Comparison of ENCODE assay signal across 39 cellular contexts in genomic region chr1:226440512-226440911, GRCh38.
"Had no signal": no experiment of that assay in that cellular context is flagged by ENCODE, and none has a peak within 500 bp of the region (broad histone marks: within the 10 kb centered on the region; RNA-seq: fewer than 3 reads in every experiment).

No MANE protein-coding gene starts in this region.

- DNase-seq: activated effector memory CD4-positive, alpha-beta T cell treated with anti-CD3 and anti-CD28 coated beads, Interleukin-2, amount 50 U/mL, for 16 hours; activated effector memory CD4-positive, alpha-beta T cell treated with Interleukin-2 at 50 U/mL for 16 hours; activated gamma-delta T cell; activated gamma-delta T cell treated with Interleukin-2 at 50 U/mL for 16 hours; activated naive CD4-positive, alpha-beta T cell; activated naive CD4-positive, alpha-beta T cell treated with anti-CD3 and anti-CD28 coated beads for 36 hours; activated naive CD4-positive, alpha-beta T cell treated with anti-CD3 and anti-CD28 coated beads, Interleukin-2, amount 10 ng/mL, durations not matched to agents 7 days and 5 days; activated naive CD4-positive, alpha-beta T cell treated with anti-CD3 and anti-CD28 coated beads, Interleukin-2, amount 50 U/mL, for 16 hours; activated naive CD4-positive, alpha-beta T cell treated with Interleukin-2 at 50 U/mL for 16 hours; activated naive CD8-positive, alpha-beta T cell treated with anti-CD3 and anti-CD28 coated beads for 36 hours; activated naive CD8-positive, alpha-beta T cell treated with anti-CD3 and anti-CD28 coated beads, Interleukin-2, amount 10 ng/mL, durations not matched to agents 7 days and 5 days; activated naive CD8-positive, alpha-beta T cell treated with anti-CD3 and anti-CD28 coated beads, Interleukin-2, amount 50 U/mL, for 24 hours; activated T-cell treated with anti-CD3 and anti-CD28 coated beads, Interleukin-2, amount 50 U/mL, for 24 hours; activated T-cell treated with anti-CD3 and anti-CD28 coated beads, Interleukin-2, amount 50 U/mL, for 4 hours; activated T-cell treated with anti-CD3 and anti-CD28 coated beads, Interleukin-2, amount 50 U/mL, for 48 hours; activated T-cell treated with anti-CD3 and anti-CD28 coated beads, Interleukin-2, amount 50 U/mL, for 72 hours; adrenal gland; amniotic stem cell; amygdala; anterior cingulate cortex; aorta; body of pancreas; brain microvascular endothelial cell; caudate nucleus; central memory CD4-positive, alpha-beta T cell; cerebellar nuclear complex had no signal

- H3K4me1 ChIP-seq: adrenal gland, ascending aorta, body of pancreas, breast epithelium had no signal

- H3K36me3 ChIP-seq: adrenal gland, ascending aorta, brain microvascular endothelial cell, breast epithelium, cardiac muscle cell had no signal

- FAIRE-seq: astrocyte, bronchial epithelial cell had no signal

- H3K27ac Mint-ChIP-seq: activated naive CD4-positive, alpha-beta T cell treated with anti-CD3 and anti-CD28 coated beads for 36 hours; activated naive CD4-positive, alpha-beta T cell treated with anti-CD3 and anti-CD28 coated beads, Interleukin-2, amount 10 ng/mL, durations not matched to agents 7 days and 5 days; activated naive CD4-positive, alpha-beta T cell treated with anti-CD3 and anti-CD28 coated beads, Interleukin-2, amount 50 U/mL, for 24 hours; activated naive CD4-positive, alpha-beta T cell treated with anti-CD3 and anti-CD28 coated beads, Interleukin-2, amount 50 U/mL, for 72 hours; activated naive CD8-positive, alpha-beta T cell; activated naive CD8-positive, alpha-beta T cell treated with anti-CD3 and anti-CD28 coated beads for 36 hours; activated naive CD8-positive, alpha-beta T cell treated with anti-CD3 and anti-CD28 coated beads, Interleukin-2, amount 10 ng/mL, durations not matched to agents 7 days and 5 days; activated naive CD8-positive, alpha-beta T cell treated with anti-CD3 and anti-CD28 coated beads, Interleukin-2, amount 50 U/mL, for 24 hours; activated T-cell treated with anti-CD3 and anti-CD28 coated beads, Interleukin-2, amount 50 U/mL, for 24 hours; activated T-cell treated with anti-CD3 and anti-CD28 coated beads, Interleukin-2, amount 50 U/mL, for 72 hours; activated T-helper 1 cell treated with anti-CD3 and anti-CD28 coated beads, Interleukin-12 subunit alpha, Interleukin-12 subunit beta, Interleukin-2, Interleukin-4 antibody, amounts not matched to agents 30 ng/mL and 10 ng/mL and 1 ng/mL, durations not matched to agents 14 hours and 24 hours and 36 hours; activated T-helper 17 cell treated with anti-CD3 and anti-CD28 coated beads, Interleukin-2, amount 50 U/mL, for 72 hours; activated T-helper 2 cell treated with anti-CD3 and anti-CD28 coated beads, Interferon-gamma antibody, Interleukin-2, Interleukin-4, amounts not matched to agents 10 μg/mL and 5 μg/mL and 100 μg/mL, durations not matched to agents 14 hours and 24 hours and 36 hours; brain had no signal

- H3K4me1 Mint-ChIP-seq: brain had no signal

- H3K27me3 ChIP-seq: ascending aorta, body of pancreas, brain microvascular endothelial cell, breast epithelium, cardiac muscle cell had no signal

- H3K4me3 ChIP-seq: adrenal gland, ascending aorta, body of pancreas, breast epithelium, cardiac muscle cell had no signal

- H3K27ac ChIP-seq: adrenal gland, ascending aorta, body of pancreas, brain microvascular endothelial cell, breast epithelium, cardiac muscle cell had no signal

- ATAC-seq: activated naive CD4-positive, alpha-beta T cell treated with anti-CD3 and anti-CD28 coated beads, Interleukin-2, amount 50 U/mL, for 72 hours; activated naive CD8-positive, alpha-beta T cell treated with anti-CD3 and anti-CD28 coated beads, Interleukin-2, amount 50 U/mL, for 24 hours; activated T-cell treated with anti-CD3 and anti-CD28 coated beads, Interleukin-2, amount 50 U/mL, for 4 hours; activated T-cell treated with anti-CD3 and anti-CD28 coated beads, Interleukin-2, amount 50 U/mL, for 72 hours; activated T-helper 17 cell treated with anti-CD3 and anti-CD28 coated beads, Interleukin-2, amount 50 U/mL, for 72 hours; body of pancreas had no signal

- H3K36me3 Mint-ChIP-seq: activated naive CD4-positive, alpha-beta T cell treated with anti-CD3 and anti-CD28 coated beads, Interleukin-2, amount 10 ng/mL, durations not matched to agents 7 days and 5 days; activated naive CD4-positive, alpha-beta T cell treated with anti-CD3 and anti-CD28 coated beads, Interleukin-2, amount 50 U/mL, for 24 hours; activated naive CD4-positive, alpha-beta T cell treated with anti-CD3 and anti-CD28 coated beads, Interleukin-2, amount 50 U/mL, for 72 hours; activated naive CD8-positive, alpha-beta T cell treated with anti-CD3 and anti-CD28 coated beads for 36 hours; activated naive CD8-positive, alpha-beta T cell treated with anti-CD3 and anti-CD28 coated beads, Interleukin-2, amount 10 ng/mL, durations not matched to agents 7 days and 5 days; brain had no signal

- H3K4me3 Mint-ChIP-seq: activated naive CD4-positive, alpha-beta T cell treated with anti-CD3 and anti-CD28 coated beads for 36 hours; activated naive CD4-positive, alpha-beta T cell treated with anti-CD3 and anti-CD28 coated beads, Interleukin-2, amount 10 ng/mL, durations not matched to agents 7 days and 5 days; activated naive CD4-positive, alpha-beta T cell treated with anti-CD3 and anti-CD28 coated beads, Interleukin-2, amount 50 U/mL, for 24 hours; activated naive CD8-positive, alpha-beta T cell; activated naive CD8-positive, alpha-beta T cell treated with anti-CD3 and anti-CD28 coated beads for 36 hours; activated naive CD8-positive, alpha-beta T cell treated with anti-CD3 and anti-CD28 coated beads, Interleukin-2, amount 10 ng/mL, durations not matched to agents 7 days and 5 days; activated naive CD8-positive, alpha-beta T cell treated with anti-CD3 and anti-CD28 coated beads, Interleukin-2, amount 50 U/mL, for 24 hours; activated T-cell treated with anti-CD3 and anti-CD28 coated beads, Interleukin-2, amount 50 U/mL, for 24 hours; activated T-cell treated with anti-CD3 and anti-CD28 coated beads, Interleukin-2, amount 50 U/mL, for 4 hours; activated T-cell treated with anti-CD3 and anti-CD28 coated beads, Interleukin-2, amount 50 U/mL, for 72 hours; activated T-helper 1 cell treated with anti-CD3 and anti-CD28 coated beads, Interleukin-12 subunit alpha, Interleukin-12 subunit beta, Interleukin-2, Interleukin-4 antibody, amounts not matched to agents 30 ng/mL and 10 ng/mL and 1 ng/mL, durations not matched to agents 14 hours and 24 hours and 36 hours; activated T-helper 17 cell treated with anti-CD3 and anti-CD28 coated beads, Interleukin-2, amount 50 U/mL, for 72 hours; brain; central memory CD8-positive, alpha-beta T cell had no signal

- H3K9me3 ChIP-seq: adrenal gland, ascending aorta, body of pancreas, breast epithelium had no signal

- H3K27me3 Mint-ChIP-seq: activated naive CD4-positive, alpha-beta T cell treated with anti-CD3 and anti-CD28 coated beads, Interleukin-2, amount 50 U/mL, for 24 hours; activated naive CD8-positive, alpha-beta T cell; activated naive CD8-positive, alpha-beta T cell treated with anti-CD3 and anti-CD28 coated beads for 36 hours; activated naive CD8-positive, alpha-beta T cell treated with anti-CD3 and anti-CD28 coated beads, Interleukin-2, amount 50 U/mL, for 24 hours; activated T-cell treated with anti-CD3 and anti-CD28 coated beads, Interleukin-2, amount 50 U/mL, for 24 hours; activated T-helper 17 cell treated with anti-CD3 and anti-CD28 coated beads, Interleukin-2, amount 50 U/mL, for 72 hours; central memory CD8-positive, alpha-beta T cell had no signal

- H3K9me3 Mint-ChIP-seq: activated naive CD4-positive, alpha-beta T cell treated with anti-CD3 and anti-CD28 coated beads for 36 hours; activated naive CD4-positive, alpha-beta T cell treated with anti-CD3 and anti-CD28 coated beads, Interleukin-2, amount 10 ng/mL, durations not matched to agents 7 days and 5 days; activated naive CD4-positive, alpha-beta T cell treated with anti-CD3 and anti-CD28 coated beads, Interleukin-2, amount 50 U/mL, for 24 hours; activated naive CD4-positive, alpha-beta T cell treated with anti-CD3 and anti-CD28 coated beads, Interleukin-2, amount 50 U/mL, for 72 hours; activated T-cell treated with anti-CD3 and anti-CD28 coated beads, Interleukin-2, amount 50 U/mL, for 24 hours; activated T-cell treated with anti-CD3 and anti-CD28 coated beads, Interleukin-2, amount 50 U/mL, for 4 hours; activated T-cell treated with anti-CD3 and anti-CD28 coated beads, Interleukin-2, amount 50 U/mL, for 72 hours; activated T-helper 1 cell treated with anti-CD3 and anti-CD28 coated beads, Interleukin-12 subunit alpha, Interleukin-12 subunit beta, Interleukin-2, Interleukin-4 antibody, amounts not matched to agents 30 ng/mL and 10 ng/mL and 1 ng/mL, durations not matched to agents 14 hours and 24 hours and 36 hours; activated T-helper 17 cell treated with anti-CD3 and anti-CD28 coated beads, Interleukin-2, amount 50 U/mL, for 72 hours; activated T-helper 2 cell treated with anti-CD3 and anti-CD28 coated beads, Interferon-gamma antibody, Interleukin-2, Interleukin-4, amounts not matched to agents 10 μg/mL and 5 μg/mL and 100 μg/mL, durations not matched to agents 14 hours and 24 hours and 36 hours; central memory CD8-positive, alpha-beta T cell had no signal
